ENCODE assay signal across 8 cellular contexts in the genomic region with DNA sequence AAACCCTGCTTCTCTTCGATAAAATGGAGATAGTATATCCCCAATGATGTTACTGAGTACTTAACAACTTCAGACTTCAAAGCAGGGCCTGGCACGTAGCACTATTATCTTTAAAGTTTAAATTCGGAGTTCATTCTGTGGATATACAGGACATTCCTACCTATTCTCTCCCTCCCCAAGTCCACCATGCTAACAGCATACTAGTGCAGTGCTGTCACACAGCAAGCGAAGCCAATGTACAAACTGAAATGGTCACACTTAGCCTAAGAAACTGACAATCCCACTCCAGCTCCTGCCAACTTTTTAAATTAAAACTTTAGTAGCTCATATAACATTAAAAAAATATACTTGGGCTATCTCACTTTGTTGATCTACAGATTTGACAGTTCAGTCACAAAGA. TPM values are rescaled to one million over a fixed set of nuclear protein-coding genes. Genes with fewer than 3 reads are reported as not detected.
DNase-seq lines count a peak whose midpoint lies in the region; ATAC-seq and TF ChIP-seq lines count a peak whose summit lies in the region.

No MANE protein-coding gene starts in this region.

- TF ChIP-seq POLR2A in Peyer's patch (IDR thresholded peaks at IDR 0.05), result no peak

- H3K4me2 ChIP-seq in fibroblast of lung (ENCODE audit: extremely low read depth, insufficient read depth, low read length), result peak overlapping the region; percentile 49

- H3K27me3 ChIP-seq in Peyer's patch (no peaks in the 10 kb centered on the region), fibroblast of lung (ENCODE audit: control insufficient read depth, insufficient read depth, low read length) (no peaks in the 10 kb centered on the region)

- TF ChIP-seq CTCF in GM12864 (IDR thresholded peaks at IDR 0.05; ENCODE audit: low read depth, low read length, missing control alignments), result no peak
- no peak for TF ChIP-seq CTCF in Peyer's patch (IDR thresholded peaks at IDR 0.05)
- no peak for TF ChIP-seq CTCF in fibroblast of lung (conservative IDR thresholded peaks at IDR 0.05 in 1 of 2, IDR thresholded peaks at IDR 0.05 in 1 of 2; ENCODE audit: low read depth in 1 of 2, low read length in 2 of 2)

- peaks cover 68% of the 10 kb centered on the region for H3K79me2 ChIP-seq in fibroblast of lung (ENCODE audit: control insufficient read depth, insufficient read depth, low read length)

- peak overlapping the region; percentile 97 to 99 (median 98) for H3K27ac ChIP-seq in Peyer's patch
- peak overlapping the region; percentile 79 for H3K27ac ChIP-seq in fibroblast of lung (ENCODE audit: insufficient read depth, low read length)
- peak overlapping the region in 14 of 21 experiments; percentile 89 to 99 (median 97) for H3K27ac ChIP-seq in skin epidermis

- no peak overlapping the region for H3K9ac ChIP-seq in fibroblast of lung (ENCODE audit: insufficient read depth, low read length)

- peaks cover 0 to 31% (median 11%) of the 10 kb centered on the region in 4 donors for H3K4me1 ChIP-seq in Peyer's patch
- peaks cover 6% of the 10 kb centered on the region for H3K4me1 ChIP-seq in fibroblast of lung (ENCODE audit: control insufficient read depth, extremely low read depth, insufficient read depth, low read length)

- DNase-seq in GM12864 (ENCODE audit: low read depth) (no peak), Peyer's patch (no peak), fibroblast of lung (ENCODE audit: low read depth in 2 of 2) (peak in 1 of 2 donors; percentile 3), GOT3 (lab: John Stamatoyannopoulos, UW) (no peak), iPS-NIHi7 (ENCODE audit: extremely low spot score) (no peak), DMS153 (lab: John Stamatoyannopoulos, UW) (no peak)

- ATAC-seq in GM18870 (IDR thresholded peaks at IDR 0.05; ENCODE audit: unreplicated experiment), result no peak

- no peaks in the 10 kb centered on the region for H4K20me1 ChIP-seq in fibroblast of lung (ENCODE audit: control insufficient read depth, extremely low read depth, insufficient read depth, low read length)

- H3K36me3 ChIP-seq in Peyer's patch (no peaks in the 10 kb centered on the region), fibroblast of lung (ENCODE audit: control insufficient read depth, insufficient read depth, low read length) (no peaks in the 10 kb centered on the region)

- H2AFZ ChIP-seq in fibroblast of lung (ENCODE audit: low read length), result no peak overlapping the region

- H3K9me3 ChIP-seq in Peyer's patch (no peaks in the 10 kb centered on the region), fibroblast of lung (ENCODE audit: control insufficient read depth, insufficient read depth, low read depth, low read length) (no peaks in the 10 kb centered on the region)

- H3K4me3 ChIP-seq in GM12864 (ENCODE audit: low read depth, low read length) (peak overlapping the region; percentile 95; the same call in 1 of the 2 replicates), Peyer's patch (peak overlapping the region in 2 of 4 donors; percentile 93 to 99), fibroblast of lung (replicated peaks in 1 of 4; ENCODE audit: control extremely low read depth in 1 of 4, insufficient read depth in 1 of 4, low read depth in 3 of 4, low read length in 4 of 4) (peak overlapping the region in 2 of 4 experiments; percentile 68 to 88), skin epidermis (no peak overlapping the region)

RNA-seq across cellular contexts. Expression of a gene that starts 1.2 kb away (rescaled TPM):
- total RNA-seq in Peyer's patch (10 to 100 TPM; 19.8 to 36.5 (median 33.0) TPM), fibroblast of lung (30.0 and 41.5 TPM in 2 replicates)
- polyA plus RNA-seq in fibroblast of lung, result 17.8 and 25.1 TPM in 2 replicates
- polyA plus RNA-seq in fibroblast of lung (2012), result 21.3 and 24.0 TPM in 2 replicates
- polyA minus RNA-seq in fibroblast of lung (ENCODE audit: low replicate concordance), result 0.30 and 2.6 TPM in 2 replicates

RNA-seq across cellular contexts. Expression of a gene that starts 2.5 kb away (rescaled TPM):
- total RNA-seq in Peyer's patch (100 to 1,000 TPM in 1 of 4 donors, 10 to 100 TPM in 3; 33.7 to 128 (median 81.2) TPM), fibroblast of lung (108 and 132 TPM in 2 replicates)
- 275 and 639 TPM in 2 replicates for polyA plus RNA-seq in fibroblast of lung
- polyA plus RNA-seq in fibroblast of lung (2012), result 237 and 592 TPM in 2 replicates
- polyA minus RNA-seq in fibroblast of lung (ENCODE audit: low replicate concordance), result 32.6 and 89.7 TPM in 2 replicates

RNA-seq across cellular contexts. Expression of a gene that starts 53.4 kb away (rescaled TPM):
- 10 to 100 TPM; 13.2 to 28.6 (median 21.1) TPM for total RNA-seq in Peyer's patch
- 23.4 and 24.1 TPM in 2 replicates for total RNA-seq in fibroblast of lung
- polyA plus RNA-seq in fibroblast of lung, result 68.1 and 95.5 TPM in 2 replicates
- 29.6 and 39.2 TPM in 2 replicates for polyA plus RNA-seq in fibroblast of lung (2012)
- polyA minus RNA-seq in fibroblast of lung (ENCODE audit: low replicate concordance), result 1.6 and 3.6 TPM in 2 replicates
